In the genomic region with DNA sequence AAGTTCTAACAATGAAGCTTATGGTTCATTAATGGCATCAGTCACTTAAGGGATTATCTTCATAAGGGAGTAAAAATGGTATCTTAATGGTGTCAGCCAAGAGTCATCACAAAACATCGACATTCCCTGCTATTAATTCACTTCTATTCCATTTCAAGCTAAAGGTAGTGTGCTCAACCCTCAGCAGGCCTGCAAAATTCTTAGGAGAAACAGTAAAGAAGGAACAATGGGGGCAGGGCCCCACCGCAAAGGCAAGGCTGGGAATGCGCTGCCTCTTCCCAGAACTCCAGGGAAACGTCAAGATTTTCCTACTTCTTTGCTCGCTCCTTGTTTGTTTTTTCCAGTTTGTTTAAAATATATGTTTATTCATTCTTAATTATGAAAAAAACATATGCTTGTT, we compare ENCODE assay signal across 9 cellular contexts.
DNase-seq lines count a peak whose midpoint lies in the region; TF ChIP-seq lines count a peak whose summit lies in the region.
"Had no signal": no experiment of that assay in that cellular context is flagged by ENCODE, and none has a peak within 500 bp of the region (broad histone marks: within the 10 kb centered on the region; RNA-seq: fewer than 3 reads in every experiment).

No MANE protein-coding gene starts in this region.

- H3K9me3 Mint-ChIP-seq in endothelial cell (ENCODE audit: unreplicated experiment), result no peaks in the 10 kb centered on the region
- H3K9me3 Mint-ChIP-seq: activated CD4-positive, alpha-beta memory T cell treated with anti-CD3 and anti-CD28 coated beads for 36 hours had no signal

- H3K36me3 Mint-ChIP-seq in endothelial cell (ENCODE audit: low read depth, unreplicated experiment), result peaks cover 3% of the 10 kb centered on the region
- H3K36me3 Mint-ChIP-seq: activated CD4-positive, alpha-beta memory T cell treated with anti-CD3 and anti-CD28 coated beads for 36 hours had no signal

- H3K4me1 Mint-ChIP-seq in endothelial cell (ENCODE audit: unreplicated experiment), result peaks cover 47% of the 10 kb centered on the region

- H3K36me3 ChIP-seq in SK-N-MC (ENCODE audit: insufficient read depth, low read length) (no peaks in the 10 kb centered on the region), iPS-15b (ENCODE audit: control insufficient read depth, insufficient read depth, low read length) (no peaks in the 10 kb centered on the region)

- TF ChIP-seq CTCF in endothelial cell (IDR thresholded peaks at IDR 0.05; ENCODE audit: unreplicated experiment), result no peak

- no peak overlapping the region for H3K27ac Mint-ChIP-seq in endothelial cell (ENCODE audit: unreplicated experiment)
- H3K27ac Mint-ChIP-seq: activated CD4-positive, alpha-beta memory T cell treated with anti-CD3 and anti-CD28 coated beads for 36 hours had no signal

- peak; percentile 43 for DNase-seq in ELF-1 (ENCODE audit: low read depth, low spot score)
- DNase-seq in SK-N-MC (ENCODE audit: low read depth, low spot score), result no peak
- DNase-seq in skeletal muscle cell (ENCODE audit: low read depth), result no peak
- no peak for DNase-seq in HCEC 1CT
- DNase-seq in endothelial cell (ENCODE audit: low spot score), result no peak
- DNase-seq in SIG-M5 (lab: John Stamatoyannopoulos, UW), result no peak
- DNase-seq in pons (ENCODE audit: low spot score), result no peak

- H3K4me3 ChIP-seq in SK-N-MC (peak overlapping the region; percentile 64), iPS-15b (ENCODE audit: low read depth, low read length) (peak overlapping the region; percentile 52), skeletal muscle cell (ENCODE audit: low read depth, low read length) (peak overlapping the region; percentile 36)

- peaks cover 9% of the 10 kb centered on the region for H3K27me3 Mint-ChIP-seq in endothelial cell (ENCODE audit: unreplicated experiment)

- peaks cover 21% of the 10 kb centered on the region for H3K27me3 ChIP-seq in iPS-15b (ENCODE audit: control insufficient read depth, insufficient read depth, low read length)

- no peaks in the 10 kb centered on the region for H3K9me3 ChIP-seq in SK-N-MC (ENCODE audit: low read depth, low read length)
- no peaks in the 10 kb centered on the region for H3K9me3 ChIP-seq in iPS-15b (ENCODE audit: control insufficient read depth, insufficient read depth, low read length)

- H3K4me1 ChIP-seq in iPS-15b (ENCODE audit: control insufficient read depth, insufficient read depth, low read length), result peaks cover 23% of the 10 kb centered on the region

- H3K27ac ChIP-seq in SK-N-MC, result no peak overlapping the region

- H3K9ac ChIP-seq in SK-N-MC (ENCODE audit: insufficient read length) (peak overlapping the region; percentile 22), iPS-15b (ENCODE audit: low read depth, low read length) (no peak overlapping the region)

- no peak overlapping the region for H3K4me3 Mint-ChIP-seq in endothelial cell (ENCODE audit: unreplicated experiment)
- H3K4me3 Mint-ChIP-seq: activated CD4-positive, alpha-beta memory T cell treated with anti-CD3 and anti-CD28 coated beads for 36 hours had no signal
